Comparison of ENCODE assay signal across 8 cellular contexts in the genomic region with DNA sequence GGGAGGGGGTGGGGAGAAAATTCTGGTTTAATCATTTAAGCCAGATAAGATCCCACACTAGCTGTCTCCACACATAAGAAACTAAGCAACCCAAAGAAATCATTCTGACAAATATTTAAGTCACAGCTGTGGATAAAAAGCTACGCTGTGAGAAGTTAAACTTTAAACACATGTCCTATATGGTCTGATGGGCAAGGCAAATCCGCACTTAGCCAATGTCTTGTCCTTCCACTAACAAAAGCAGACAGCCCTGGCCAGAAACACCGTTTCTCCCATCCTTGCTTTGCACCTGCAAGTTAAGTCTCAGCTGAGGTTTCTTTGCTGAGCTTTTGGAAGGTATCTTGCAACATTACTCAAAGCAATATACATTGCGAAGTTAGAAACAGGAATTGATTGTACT.
A peak's percentile ranks its signal among the peaks of the same experiment; 100 is the strongest.
DNase-seq lines count a peak whose midpoint lies in the region; ATAC-seq and TF ChIP-seq lines count a peak whose summit lies in the region.

No MANE protein-coding gene starts in this region.

- H3K27ac ChIP-seq in breast epithelium (peak overlapping the region; percentile 56 to 94), testis (no peak overlapping the region)

- H3K4me3 ChIP-seq in breast epithelium (peak overlapping the region; percentile 70 to 91 (median 86)), testis (no peak overlapping the region)

- ATAC-seq in HG03108 (IDR thresholded peaks at IDR 0.05; ENCODE audit: unreplicated experiment) = peak; percentile 17
- ATAC-seq in HG02678 (IDR thresholded peaks at IDR 0.05; ENCODE audit: unreplicated experiment) = no peak

- no peaks in the 10 kb centered on the region for H3K27me3 Mint-ChIP-seq in Calu3 (ENCODE audit: unreplicated experiment)
- peaks cover 50% of the 10 kb centered on the region for H3K27me3 Mint-ChIP-seq in nephron progenitor cell (ENCODE audit: low read depth, poor library complexity)

- no peaks in the 10 kb centered on the region for H3K36me3 ChIP-seq in breast epithelium
- no peaks in the 10 kb centered on the region for H3K36me3 ChIP-seq in testis (ENCODE audit: low read depth, missing control alignments)

- peaks cover 0 to 11% of the 10 kb centered on the region in 2 donors for H3K4me1 ChIP-seq in breast epithelium
- peaks cover 23% of the 10 kb centered on the region for H3K4me1 ChIP-seq in testis

- H3K27ac Mint-ChIP-seq in Calu3 (ENCODE audit: unreplicated experiment) (no peak overlapping the region), nephron progenitor cell (no peak overlapping the region)

- DNase-seq in Calu3 (no peak), breast epithelium (ENCODE audit: low spot score in 2 of 2) (no peak), nephron progenitor cell (no peak), G401 (ENCODE audit: low spot score) (no peak), testis (no peak)
- DNase-seq in activated effector memory CD4-positive, alpha-beta T cell treated with Interleukin-2 at 50 U/mL for 16 hours = no peak

- intact Hi-C loops in Calu3 (cut with micrococcal nuclease; ENCODE audit: unreplicated experiment) = loop anchor here (10.0 kb wide), 1 partner anchor 225 kb away; no protein-coding TSS in a partner anchor
- intact Hi-C loops in breast epithelium (cut with DNase I; ENCODE audit: low total_unique reads) = no loop called here
- intact Hi-C loops in testis (cut with DNase I; ENCODE audit: low total_unique reads) = no loop called here

- CTCF ChIA-PET in Calu3 (lab: Charles Lee) = interaction anchor here (1.0 kb wide), 1 partner anchor 10 kb away, joined by 12 read pairs; no protein-coding TSS in a partner anchor

- peaks cover 31% of the 10 kb centered on the region for H3K36me3 Mint-ChIP-seq in Calu3 (ENCODE audit: insufficient read depth, unreplicated experiment)
- H3K36me3 Mint-ChIP-seq in nephron progenitor cell (ENCODE audit: low read depth) = peaks cover 6% of the 10 kb centered on the region

- H3K4me1 Mint-ChIP-seq in Calu3 (ENCODE audit: low read depth, unreplicated experiment) (peaks cover 63% of the 10 kb centered on the region), nephron progenitor cell (peaks cover 75% of the 10 kb centered on the region)

- BruUV-seq in Calu3 (replicated peaks; lab: Mats Ljungman, UMichigan) = no TSS peak

- TF ChIP-seq CTCF in Calu3 (IDR thresholded peaks at IDR 0.05; ENCODE audit: unreplicated experiment) = no peak
- TF ChIP-seq CTCF in breast epithelium (IDR thresholded peaks at IDR 0.05) = no peak
- TF ChIP-seq CTCF in nephron progenitor cell (IDR thresholded peaks at IDR 0.05) = no peak
- no peak for TF ChIP-seq CTCF in testis (IDR thresholded peaks at IDR 0.05)

- TF ChIP-seq POLR2A in breast epithelium (IDR thresholded peaks at IDR 0.05) (peak; percentile 15), testis (IDR thresholded peaks at IDR 0.05) (no peak)

- WGBS in testis, 2 donors = 60 to 77% methylated on average over 4 of the region's 4 CpGs

- H3K27me3 ChIP-seq in breast epithelium = no peaks in the 10 kb centered on the region
- H3K27me3 ChIP-seq in testis = no peaks in the 10 kb centered on the region

- H3K9me3 Mint-ChIP-seq in Calu3 (ENCODE audit: low read depth, unreplicated experiment) = no peaks in the 10 kb centered on the region
- H3K9me3 Mint-ChIP-seq in nephron progenitor cell = no peaks in the 10 kb centered on the region

- H3K4me3 Mint-ChIP-seq in Calu3 (ENCODE audit: low read depth, unreplicated experiment) (peak overlapping the region; percentile 56), nephron progenitor cell (peak overlapping the region; percentile 91)

- in situ Hi-C loops in G401 (cut with HindIII; ENCODE audit: low sequenced_read_pairs) = no loop called here

- H3K9me3 ChIP-seq in breast epithelium (no peaks in the 10 kb centered on the region), testis (no peaks in the 10 kb centered on the region)

Comparison
In these comparisons a context has a peak if more than half of its experiments do, and no peak if none do; other contexts are left out.
1. H3K27ac ChIP-seq: peak in breast epithelium (2 of 2); none in testis (0 of 2).
2. H3K4me3 ChIP-seq: peak in breast epithelium (3 of 3); none in testis (0 of 2).